ENCODE assay signal across 16 cellular contexts in genomic region chr2:86633094-86633740, GRCh38. TPM values are rescaled to one million over a fixed set of nuclear protein-coding genes. Genes with fewer than 3 reads are reported as not detected.
DNase-seq lines count a peak whose midpoint lies in the region; ATAC-seq and TF ChIP-seq lines count a peak whose summit lies in the region.
"Had no signal": no experiment of that assay in that cellular context is flagged by ENCODE, and none has a peak within 500 bp of the region (broad histone marks: within the 10 kb centered on the region; RNA-seq: fewer than 3 reads in every experiment).

No MANE protein-coding gene starts in this region.

- intact Hi-C loops in Right ventricle myocardium inferior (cut with DNase I) = no loop called here
- intact Hi-C loops in right lobe of liver (cut with DNase I) = no loop called here

- H3K9me3 ChIP-seq in right atrium auricular region (no peaks in the 10 kb centered on the region), right lobe of liver (no peaks in the 10 kb centered on the region)

- H3K27me3 ChIP-seq in right atrium auricular region (no peaks in the 10 kb centered on the region), right lobe of liver (no peaks in the 10 kb centered on the region)

- peak; percentile 73 for ATAC-seq in Right ventricle myocardium inferior
- peak in 1 of 4 donors; percentile 27 for ATAC-seq in right lobe of liver
- ATAC-seq in GM19397 (IDR thresholded peaks at IDR 0.05; ENCODE audit: unreplicated experiment) = no peak
- ATAC-seq: stimulated activated naive B cell treated with anti-CD40 and anti-IgM and Interleukin-4, amounts not matched to agents 10 μg/mL and 1 μg/mL and 100 μg/mL, for 72 hours had no signal

- peaks cover 0 to 18% of the 10 kb centered on the region in 2 donors for H3K4me1 ChIP-seq in right atrium auricular region
- H3K4me1 ChIP-seq in right lobe of liver = peaks cover 0 to 60% (median 19%) of the 10 kb centered on the region in 4 donors

- 49% methylated on average over 7 of the region's 8 CpGs for WGBS in right lobe of liver (ENCODE audit: insufficient coverage, low coverage, low lambda C conversion rate, missing lambda C conversion rate)

- H3K36me3 ChIP-seq in right atrium auricular region (no peaks in the 10 kb centered on the region), right lobe of liver (no peaks in the 10 kb centered on the region)

- no peak for TF ChIP-seq POLR2A in right lobe of liver (IDR thresholded peaks at IDR 0.05)

- DNase-seq in Right ventricle myocardium inferior (ENCODE audit: missing footprints) (no peak), right atrium auricular region (ENCODE audit: low spot score) (no peak), cerebellar nuclear complex (lab: John Stamatoyannopoulos, UW) (peak; percentile 58 to 59), right lobe of liver (peak in 1 of 3 donors; percentile 52), substantia nigra (lab: John Stamatoyannopoulos, UW) (peak in 31 of 49 donors; percentile 2 to 83 (median 15)), GOT3 (lab: John Stamatoyannopoulos, UW) (no peak), NAMALWA (ENCODE audit: low spot score) (no peak)
- DNase-seq: activated naive CD8-positive, alpha-beta T cell treated with anti-CD3 and anti-CD28 coated beads for 36 hours; activated T-cell treated with anti-CD3 and anti-CD28 coated beads, Interleukin-2, amount 50 U/mL, for 1 hour; central memory CD4-positive, alpha-beta T cell; NK-92 treated with Interleukin-12 subunit alpha and Interleukin-12 subunit beta, amount 100 ng/mL, for 24 hours; occipital lobe; SIG-M5; stimulated activated naive B cell treated with anti-CD40 and anti-IgM and Interleukin-4, amounts not matched to agents 10 μg/mL and 1 μg/mL and 100 μg/mL, for 72 hours; T1000 had no signal

- TF ChIP-seq CTCF in right atrium auricular region (IDR thresholded peaks at IDR 0.05) (no peak), right lobe of liver (IDR thresholded peaks at IDR 0.05) (no peak)

- no peak overlapping the region for H3K27ac ChIP-seq in right atrium auricular region
- H3K27ac ChIP-seq in right lobe of liver = peak overlapping the region; percentile 8 to 69 (median 68)
- peak overlapping the region; percentile 26 for H3K27ac ChIP-seq in substantia nigra (ENCODE audit: low read depth, low read length, poor library complexity, severe bottlenecking)

- H3K4me3 ChIP-seq in right atrium auricular region (no peak overlapping the region), right lobe of liver (peak overlapping the region in 1 of 3 donors; percentile 44)

RNA-seq across cellular contexts. Expression of gene RNF103, which starts 9.6 kb away (rescaled TPM):
- total RNA-seq in Right ventricle myocardium inferior = 49.6 TPM
- total RNA-seq in right atrium auricular region = 10 to 100 TPM; 45.3 to 61.6 TPM
- total RNA-seq in right lobe of liver = 10 to 100 TPM; 30.6 to 47.7 (median 39.7) TPM

Comparison
In these comparisons a context has a peak if more than half of its experiments do, and no peak if none do; other contexts are left out.
1. DNase-seq: peak in cerebellar nuclear complex (2 of 2) and substantia nigra (31 of 49); none in Right ventricle myocardium inferior (single experiment), right atrium auricular region (single experiment), GOT3 (single experiment) and NAMALWA (single experiment).
2. H3K27ac ChIP-seq: peak in right lobe of liver (3 of 3) and substantia nigra (single experiment); none in right atrium auricular region (0 of 2).